ENCODE assay signal across 8 cellular contexts in the genomic region with DNA sequence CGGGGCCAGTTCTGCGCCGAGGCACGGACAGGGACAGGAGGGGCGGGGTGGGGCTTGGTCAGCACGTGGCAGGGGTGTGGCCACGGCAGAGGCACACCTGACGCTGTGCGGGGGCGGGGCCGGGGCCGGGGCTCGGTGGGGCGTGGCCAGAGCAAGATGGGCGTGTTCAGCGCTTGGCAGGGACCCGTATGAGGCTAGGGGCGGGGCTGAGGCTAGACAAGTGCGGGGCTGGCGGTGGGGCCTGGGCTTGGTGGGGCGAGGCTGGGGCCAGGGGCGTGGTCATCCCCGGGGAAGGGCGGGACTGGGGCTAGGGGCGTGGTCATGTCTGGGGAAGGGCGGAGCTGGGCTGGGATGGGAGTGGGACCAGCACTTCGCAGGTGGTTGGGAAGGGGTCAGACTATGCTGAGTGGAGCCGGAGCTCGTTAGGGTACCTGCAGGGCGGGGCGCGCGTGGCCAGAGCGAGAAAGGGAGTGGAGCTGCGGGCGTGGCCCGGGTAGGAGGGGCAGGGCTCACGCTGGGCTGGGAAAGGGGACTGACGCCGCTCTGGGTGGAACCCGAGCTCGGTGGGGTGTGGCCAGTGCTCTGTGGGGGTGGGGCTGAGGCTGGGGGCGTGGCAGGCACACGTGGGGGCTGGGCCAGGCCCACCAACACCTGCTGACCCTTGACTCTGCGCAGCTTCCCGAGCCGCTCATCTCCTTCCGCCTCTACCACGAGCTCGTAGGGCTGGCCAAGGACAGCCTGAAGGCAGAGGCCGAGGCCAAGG. TPM values are rescaled to one million over a fixed set of nuclear protein-coding genes. Genes with fewer than 3 reads are reported as not detected.
A peak's percentile ranks its signal among the peaks of the same experiment; 100 is the strongest.
DNase-seq lines count a peak whose midpoint lies in the region; ATAC-seq, FAIRE-seq and TF ChIP-seq lines count a peak whose summit lies in the region.

No MANE protein-coding gene starts in this region.

- H3K27ac ChIP-seq in H1 (ENCODE audit: low read depth, low read length) (no peak overlapping the region), neural progenitor cell (no peak overlapping the region)

- no peaks in the 10 kb centered on the region for H3K9me3 Mint-ChIP-seq in neural progenitor cell

- peak overlapping the region; percentile 12 to 50 (median 32); a peak in 5 of 8 replicates for H3K4me3 ChIP-seq in H1 (ENCODE audit: extremely low read depth in 1 of 4, insufficient read depth in 2 of 4, low read depth in 3 of 4, low read length in 4 of 4)
- H3K4me3 ChIP-seq in neural progenitor cell: peak overlapping the region; percentile 57

- no peak for TF ChIP-seq EP300 in H1 (IDR thresholded peaks at IDR 0.05; ENCODE audit: borderline replicate concordance in 1 of 2, low read depth in 2 of 2, low read length in 2 of 2)

- no peak overlapping the region for H3K23ac ChIP-seq in H1 (ENCODE audit: insufficient read length)

- no peak overlapping the region for H3K56ac ChIP-seq in H1 (replicated peaks; ENCODE audit: insufficient read length, low read depth, low read length)

- ATAC-seq in GM18867 (IDR thresholded peaks at IDR 0.05; ENCODE audit: unreplicated experiment) (peak; percentile 41), GM19324 (IDR thresholded peaks at IDR 0.05; ENCODE audit: low FRiP score, unreplicated experiment) (no peak), GM21737 (IDR thresholded peaks at IDR 0.05; ENCODE audit: unreplicated experiment) (no peak)

- no peak for TF ChIP-seq POLR2A in H1 (IDR thresholded peaks at IDR 0.05; ENCODE audit: control extremely low read depth in 1 of 2, low read depth in 2 of 2, low read length in 2 of 2)

- H3K9ac ChIP-seq in H1 (replicated peaks in 1 of 4; ENCODE audit: extremely low read depth in 1 of 4, low read depth in 3 of 4, low read length in 3 of 4) (no peak overlapping the region), neural progenitor cell (no peak overlapping the region)

- H2AFZ ChIP-seq in H1 (ENCODE audit: low read length) (no peak overlapping the region), neural progenitor cell (replicated peaks) (peak overlapping the region; percentile 84)

- no peaks in the 10 kb centered on the region for H3K23me2 ChIP-seq in H1 (ENCODE audit: low read depth, low read length)

- H3K9me3 ChIP-seq in H1 (ENCODE audit: insufficient read depth in 2 of 2, low read depth in 1 of 2, low read length in 1 of 2): no peaks in the 10 kb centered on the region
- no peaks in the 10 kb centered on the region for H3K9me3 ChIP-seq in neural progenitor cell (ENCODE audit: low read depth)

- H3K4me1 Mint-ChIP-seq in neural progenitor cell: peaks cover 2% of the 10 kb centered on the region

- H3K27me3 ChIP-seq in H1 (replicated peaks in 1 of 4; ENCODE audit: control insufficient read depth in 3 of 4, extremely low read depth in 1 of 4, insufficient read depth in 3 of 4, low read length in 3 of 4) (no peaks in the 10 kb centered on the region), neural progenitor cell (peaks cover 4% of the 10 kb centered on the region)

- H3K79me2 ChIP-seq in H1 (ENCODE audit: control insufficient read depth in 1 of 2, insufficient read depth in 2 of 2, low read length in 2 of 2) (no peaks in the 10 kb centered on the region), neural progenitor cell (ENCODE audit: low read depth) (no peaks in the 10 kb centered on the region)

- peaks cover 20% of the 10 kb centered on the region for H3F3A ChIP-seq in neural progenitor cell (ENCODE audit: low read depth)

- CTCF ChIA-PET in H1 (lab: Charles Lee; ENCODE audit: partially characterized antibody): interaction anchor here (0.6 to 8.9 kb wide), 17 partner anchors 10 to 189 kb away, joined by 3 to 54 read pairs (median 4); a partner anchor contains a TSS

- H4K91ac ChIP-seq in H1 (replicated peaks; ENCODE audit: insufficient read length, low read length): peak overlapping the region; percentile 73

- WGBS in H1 (ENCODE audit: extremely low coverage in 1 of 2, insufficient coverage in 1 of 2, insufficient read length in 1 of 2, insufficient replicate concordance in 2 of 2, low coverage in 1 of 2, low lambda C conversion rate in 2 of 2, missing lambda C conversion rate in 1 of 2), 2 experiments: 41% methylated on average over 22 of the region's 51 CpGs; no CpG with 5 or more reads in 1 of the 2 experiments

- no peak for TF ChIP-seq RAD21 in H1 (IDR thresholded peaks at IDR 0.05 in 1 of 2, conservative IDR thresholded peaks at IDR 0.05 in 1 of 2; ENCODE audit: low read depth in 2 of 2, low read length in 2 of 2)

- H2BK15ac ChIP-seq in H1 (ENCODE audit: low read length): peak overlapping the region; percentile 81; the same call in 1 of the 2 replicates

- no peak overlapping the region for H2AK5ac ChIP-seq in H1 (ENCODE audit: low read depth, low read length)

- no peak overlapping the region for H2BK20ac ChIP-seq in H1 (ENCODE audit: low read length)

- H3K18ac ChIP-seq in H1 (ENCODE audit: extremely low read depth, low read length): peak overlapping the region; percentile 78

- H3K4me2 ChIP-seq in H1 (ENCODE audit: insufficient read depth in 1 of 2, low read depth in 2 of 2, low read length in 2 of 2) (peak overlapping the region; percentile 58 to 59), neural progenitor cell (peak overlapping the region; percentile 76)

- no peak overlapping the region for H3K4ac ChIP-seq in H1 (replicated peaks; ENCODE audit: insufficient read length, low read depth, low read length)

- H3K36me3 Mint-ChIP-seq in neural progenitor cell: peaks cover 3% of the 10 kb centered on the region

- peaks cover 0 to 7% (median 0%) of the 10 kb centered on the region in 4 experiments; a peak in 4 of 7 replicates for H3K4me1 ChIP-seq in H1 (replicated peaks in 1 of 4; ENCODE audit: control insufficient read depth in 3 of 4, insufficient read depth in 4 of 4, low read length in 3 of 4)
- peaks cover 10% of the 10 kb centered on the region for H3K4me1 ChIP-seq in neural progenitor cell

- no peak overlapping the region for H3K27ac Mint-ChIP-seq in neural progenitor cell

- H3K27me3 Mint-ChIP-seq in neural progenitor cell (ENCODE audit: insufficient read depth, low read depth): peaks cover 2% of the 10 kb centered on the region

- FAIRE-seq in H1 (lab: Jason Lieb, UNC): no peak

- no peak overlapping the region; the same call in 1 of the 2 replicates for H4K8ac ChIP-seq in H1 (ENCODE audit: extremely low read depth, insufficient read depth, low read length)

- H3K14ac ChIP-seq in H1 (ENCODE audit: insufficient read length): no peak overlapping the region

- no peaks in the 10 kb centered on the region; the same call in 1 of the 2 replicates for H3K79me1 ChIP-seq in H1 (ENCODE audit: low read depth, low read length)

- TF ChIP-seq CTCF in H1 (IDR thresholded peaks at IDR 0.05; ENCODE audit: control extremely low read depth in 1 of 3, insufficient read depth in 1 of 3, low read depth in 1 of 3, low read length in 3 of 3) (no peak), neural progenitor cell (IDR thresholded peaks at IDR 0.05) (no peak)

- H2BK12ac ChIP-seq in H1 (ENCODE audit: low read depth, low read length): no peak overlapping the region

- no peak overlapping the region for H3K4me3 Mint-ChIP-seq in neural progenitor cell

- DNase-seq in NCI-H345 (lab: John Stamatoyannopoulos, UW) (peak; percentile 99), H1 (ENCODE audit: low read depth in 1 of 2, low spot score in 2 of 2) (peak; percentile 95 to 99), neural progenitor cell (ENCODE audit: low spot score) (peak; percentile 98), glomerular visceral epithelial cell (ENCODE audit: extremely low spot score) (no peak)
- peak; percentile 89 for DNase-seq in activated CD4-positive, alpha-beta T cell treated with anti-CD3 and anti-CD28 coated beads, Interleukin-2, amount 50 U/mL, for 1 hour

- peak overlapping the region; percentile 83 for H4K5ac ChIP-seq in H1 (ENCODE audit: insufficient read length, low read depth, low read length)

- H4K20me1 ChIP-seq in H1 (replicated peaks in 1 of 2; ENCODE audit: control insufficient read depth in 1 of 2, insufficient read depth in 2 of 2, low read length in 2 of 2) (peaks cover 0 to 17% of the 10 kb centered on the region in 2 experiments), neural progenitor cell (ENCODE audit: low read depth) (peaks cover 23% of the 10 kb centered on the region)

- no peak overlapping the region for H2BK5ac ChIP-seq in H1 (ENCODE audit: low read depth, low read length)

- POLR2A ChIA-PET in H1 (lab: Charles Lee; ENCODE audit: partially characterized antibody): interaction anchor here (0.5 to 10.3 kb wide), 24 partner anchors 8 to 845 kb away, joined by 3 to 93 read pairs (median 4); a partner anchor contains a TSS

- H3K36me3 ChIP-seq in H1 (ENCODE audit: control insufficient read depth in 2 of 4, insufficient read depth in 4 of 4, low read length in 3 of 4) (peaks cover 0 to 52% (median 14%) of the 10 kb centered on the region in 4 experiments; a peak in 4 of 8 replicates), neural progenitor cell (no peaks in the 10 kb centered on the region)

- no peak overlapping the region for H2BK120ac ChIP-seq in H1 (replicated peaks; ENCODE audit: low read depth, low read length)

RNA-seq across cellular contexts. Expression of a gene that starts 12.8 kb away (rescaled TPM):
- total RNA-seq in H1 (2021; fragmentation: NEBNext Ultra II Directional; extraction: Animal tissue kit (Norgen Biotek cat#: 25700)): 274 and 281 TPM in 2 replicates
- 381 and 483 TPM in 2 replicates for polyA plus RNA-seq in H1 (2011; rRNA removed)
- 378 TPM for polyA plus RNA-seq in H1 (2011; cell fraction: cytosol; rRNA removed)
- 283 TPM for polyA plus RNA-seq in H1 (2011; cell fraction: nucleus; rRNA removed)
- polyA plus RNA-seq in H1 (2012, experiment 1 of 2): 286 to 416 TPM (median 379 TPM) in 4 replicates
- 296 TPM for polyA plus RNA-seq in H1 (2012, experiment 2 of 2)
- 195 TPM for polyA plus RNA-seq in H1 (2013, experiment 1 of 2)
- polyA plus RNA-seq in H1 (2013, experiment 2 of 2): 204 TPM
- polyA minus RNA-seq in H1 (2011; rRNA and poly(A)+ RNA removed): 110 and 140 TPM in 2 replicates
- 128 TPM for polyA minus RNA-seq in H1 (2011; cell fraction: cytosol; rRNA and poly(A)+ RNA removed)
- polyA minus RNA-seq in H1 (2011; cell fraction: nucleus; rRNA and poly(A)+ RNA removed): 125 TPM
- 98.8 and 197 TPM in 2 replicates for total RNA-seq in neural progenitor cell (ENCODE audit: low replicate concordance)

RNA-seq across cellular contexts. Expression of a gene that starts 15.4 kb away (rescaled TPM):
- total RNA-seq in H1 (2021; fragmentation: NEBNext Ultra II Directional; extraction: Animal tissue kit (Norgen Biotek cat#: 25700)): 41.8 and 43.6 TPM in 2 replicates
- 31.4 and 40.2 TPM in 2 replicates for polyA plus RNA-seq in H1 (2011; rRNA removed)
- polyA plus RNA-seq in H1 (2011; cell fraction: cytosol; rRNA removed): 36.8 TPM
- 67.4 TPM for polyA plus RNA-seq in H1 (2011; cell fraction: nucleus; rRNA removed)
- 26.5 to 43.1 TPM (median 35.3 TPM) in 4 replicates for polyA plus RNA-seq in H1 (2012, experiment 1 of 2)
- 29.2 TPM for polyA plus RNA-seq in H1 (2012, experiment 2 of 2)
- polyA plus RNA-seq in H1 (2013, experiment 1 of 2): 16.7 TPM
- polyA plus RNA-seq in H1 (2013, experiment 2 of 2): 16.2 TPM
- polyA minus RNA-seq in H1 (2011; rRNA and poly(A)+ RNA removed): 13.6 and 19.9 TPM in 2 replicates
- 28.4 TPM for polyA minus RNA-seq in H1 (2011; cell fraction: cytosol; rRNA and poly(A)+ RNA removed)
- 25.1 TPM for polyA minus RNA-seq in H1 (2011; cell fraction: nucleus; rRNA and poly(A)+ RNA removed)
- total RNA-seq in neural progenitor cell (ENCODE audit: low replicate concordance): 9.6 and 18.2 TPM in 2 replicates

RNA-seq across cellular contexts. Expression of a gene that starts 21.4 kb away (rescaled TPM):
- total RNA-seq in H1 (2021; fragmentation: NEBNext Ultra II Directional; extraction: Animal tissue kit (Norgen Biotek cat#: 25700)): 342 and 355 TPM in 2 replicates
- 693 and 947 TPM in 2 replicates for polyA plus RNA-seq in H1 (2011; rRNA removed)
- polyA plus RNA-seq in H1 (2011; cell fraction: cytosol; rRNA removed): 779 TPM
- 730 TPM for polyA plus RNA-seq in H1 (2011; cell fraction: nucleus; rRNA removed)
- 475 to 711 TPM (median 640 TPM) in 4 replicates for polyA plus RNA-seq in H1 (2012, experiment 1 of 2)
- 958 TPM for polyA plus RNA-seq in H1 (2012, experiment 2 of 2)
- polyA plus RNA-seq in H1 (2013, experiment 1 of 2): 575 TPM
- polyA plus RNA-seq in H1 (2013, experiment 2 of 2): 562 TPM
- 186 and 191 TPM in 2 replicates for polyA minus RNA-seq in H1 (2011; rRNA and poly(A)+ RNA removed)
- polyA minus RNA-seq in H1 (2011; cell fraction: cytosol; rRNA and poly(A)+ RNA removed): 297 TPM
- 155 TPM for polyA minus RNA-seq in H1 (2011; cell fraction: nucleus; rRNA and poly(A)+ RNA removed)
- 289 and 439 TPM in 2 replicates for total RNA-seq in neural progenitor cell (ENCODE audit: low replicate concordance)

RNA-seq across cellular contexts. Expression of a gene that starts 42.4 kb away (rescaled TPM):
- total RNA-seq in H1 (2021; fragmentation: NEBNext Ultra II Directional; extraction: Animal tissue kit (Norgen Biotek cat#: 25700)): 25.6 and 29.7 TPM in 2 replicates
- polyA plus RNA-seq in H1 (2011; rRNA removed): 10.4 and 17.4 TPM in 2 replicates
- 11.0 TPM for polyA plus RNA-seq in H1 (2011; cell fraction: cytosol; rRNA removed)
- polyA plus RNA-seq in H1 (2011; cell fraction: nucleus; rRNA removed): 75.8 TPM
- polyA plus RNA-seq in H1 (2012, experiment 1 of 2): 24.0 to 35.6 TPM (median 26.9 TPM) in 4 replicates
- 20.8 TPM for polyA plus RNA-seq in H1 (2012, experiment 2 of 2)
- 22.9 TPM for polyA plus RNA-seq in H1 (2013, experiment 1 of 2)
- polyA plus RNA-seq in H1 (2013, experiment 2 of 2): 19.2 TPM
- 7.3 and 11.6 TPM in 2 replicates for polyA minus RNA-seq in H1 (2011; rRNA and poly(A)+ RNA removed)
- polyA minus RNA-seq in H1 (2011; cell fraction: cytosol; rRNA and poly(A)+ RNA removed): 17.7 TPM
- 32.0 TPM for polyA minus RNA-seq in H1 (2011; cell fraction: nucleus; rRNA and poly(A)+ RNA removed)
- 1.4 and 21.9 TPM in 2 replicates for total RNA-seq in neural progenitor cell (ENCODE audit: low replicate concordance)

RNA-seq across cellular contexts. Expression of a gene that starts 55.9 kb away (rescaled TPM):
- total RNA-seq in H1 (2021; fragmentation: NEBNext Ultra II Directional; extraction: Animal tissue kit (Norgen Biotek cat#: 25700)): 522 and 551 TPM in 2 replicates
- 189 and 349 TPM in 2 replicates for polyA plus RNA-seq in H1 (2011; rRNA removed)
- polyA plus RNA-seq in H1 (2011; cell fraction: cytosol; rRNA removed): 238 TPM
- polyA plus RNA-seq in H1 (2011; cell fraction: nucleus; rRNA removed): 235 TPM
- polyA plus RNA-seq in H1 (2012, experiment 1 of 2): 294 to 464 TPM (median 423 TPM) in 4 replicates
- 443 TPM for polyA plus RNA-seq in H1 (2012, experiment 2 of 2)
- polyA plus RNA-seq in H1 (2013, experiment 1 of 2): 346 TPM
- 345 TPM for polyA plus RNA-seq in H1 (2013, experiment 2 of 2)
- 314 and 396 TPM in 2 replicates for polyA minus RNA-seq in H1 (2011; rRNA and poly(A)+ RNA removed)
- polyA minus RNA-seq in H1 (2011; cell fraction: cytosol; rRNA and poly(A)+ RNA removed): 453 TPM
- 127 TPM for polyA minus RNA-seq in H1 (2011; cell fraction: nucleus; rRNA and poly(A)+ RNA removed)
- total RNA-seq in neural progenitor cell (ENCODE audit: low replicate concordance): 131 and 196 TPM in 2 replicates
